8 cellular contexts compared by ENCODE assay signal in genomic region chr7:7718461-7718860, GRCh38. TPM values are rescaled to one million over a fixed set of nuclear protein-coding genes. Genes with fewer than 3 reads are reported as not detected.
DNase-seq lines count a peak whose midpoint lies in the region; ATAC-seq and TF ChIP-seq lines count a peak whose summit lies in the region.

Gene RPA3, minus strand, starts transcription at chr7:7718607. Its CDS starts 78,189 bp downstream, at chr7:7640418.

- CTCF ChIA-PET in HEK293 (lab: Yijun Ruan, JAX): interaction anchor here (0.6 to 2.5 kb wide), 4 partner anchors 37 to 578 kb away, joined by 3 to 15 read pairs (median 4); no protein-coding TSS in a partner anchor
- CTCF ChIA-PET in SK-N-SH (lab: Yijun Ruan, JAX): interaction anchor here (1.2 to 2.8 kb wide), 3 partner anchors 30 to 577 kb away, joined by 3 to 12 read pairs (median 6); no protein-coding TSS in a partner anchor

- intact Hi-C loops in gastrocnemius medialis (cut with DNase I; ENCODE audit: low total_unique reads): loop anchor here (2.0 kb wide), 1 partner anchor 30 kb away; no protein-coding TSS in a partner anchor
- intact Hi-C loops in transverse colon (cut with DNase I; ENCODE audit: low total_unique reads): no loop called here
- intact Hi-C loops in head of caudate nucleus (cut with DNase I): no loop called here

- no peaks in the 10 kb centered on the region for H4K20me1 ChIP-seq in SK-N-SH (ENCODE audit: insufficient read depth)

- TF ChIP-seq RAD21 in SK-N-SH (IDR thresholded peaks at IDR 0.05; ENCODE audit: low read length): no peak

- DNase-seq in SK-N-SH (peak; percentile 35), gastrocnemius medialis (no peak), transverse colon (no peak), head of caudate nucleus (no peak)

- POLR2A ChIA-PET in HEK293 (lab: Yijun Ruan, JAX): no interaction called here
- POLR2A ChIA-PET in SK-N-SH (lab: Yijun Ruan, JAX): no interaction called here

- no peak for TF ChIP-seq POLR2A in gastroesophageal sphincter (IDR thresholded peaks at IDR 0.05)
- no peak for TF ChIP-seq POLR2A in gastrocnemius medialis (IDR thresholded peaks at IDR 0.05)
- no peak for TF ChIP-seq POLR2A in transverse colon (IDR thresholded peaks at IDR 0.05)

- 0 out of 2 replicates have a peak within 1 kb of the TSS, but pooled peaks have one; percentile 0 for H3K4me2 ChIP-seq in SK-N-SH

- TF ChIP-seq EP300 in SK-N-SH (IDR thresholded peaks at IDR 0.05; ENCODE audit: borderline replicate concordance in 1 of 2, low read depth in 1 of 2, low read length in 1 of 2) (no peak), gastroesophageal sphincter (IDR thresholded peaks at IDR 0.05) (no peak), transverse colon (IDR thresholded peaks at IDR 0.05; ENCODE audit: low read depth) (no peak)

- H3K4me3 ChIP-seq in HEK293 (ENCODE audit: low read depth, low read length): no peak within 1 kb of the TSS
- no peak within 1 kb of the TSS; a peak in 1 of 4 replicates for H3K4me3 ChIP-seq in SK-N-SH (ENCODE audit: low read depth in 2 of 2, low read length in 1 of 2)
- no peak within 1 kb of the TSS for H3K4me3 ChIP-seq in gastroesophageal sphincter
- H3K4me3 ChIP-seq in gastrocnemius medialis: no peak within 1 kb of the TSS
- H3K4me3 ChIP-seq in transverse colon: no peak within 1 kb of the TSS

- no peak for TF ChIP-seq CTCF in HEK293 (tag by site-specific recombination; IDR thresholded peaks at IDR 0.05)
- no peak for TF ChIP-seq CTCF in SK-N-SH (IDR thresholded peaks at IDR 0.05)
- TF ChIP-seq CTCF in gastroesophageal sphincter (IDR thresholded peaks at IDR 0.05): no peak
- no peak for TF ChIP-seq CTCF in gastrocnemius medialis (IDR thresholded peaks at IDR 0.05 in 4 of 5, conservative IDR thresholded peaks at IDR 0.05 in 1 of 5)
- TF ChIP-seq CTCF in transverse colon (IDR thresholded peaks at IDR 0.05): no peak

- H3F3A ChIP-seq in SK-N-SH (replicated peaks; ENCODE audit: insufficient read depth): peaks cover 5% of the 10 kb centered on the region

- in situ Hi-C loops in gastrocnemius medialis (cut with MboI; ENCODE audit: low sequenced_read_pairs in 4 of 4): no loop called here
- in situ Hi-C loops in transverse colon (cut with MboI; ENCODE audit: low pct_ligation_motif_present in 1 of 4, low pct_unique_long_range_greater_than_20kb in 1 of 4, low sequenced_read_pairs in 3 of 4): no loop called here

- 34% methylated on average over 1 of the region's 1 CpG for WGBS in SK-N-SH (ENCODE audit: low lambda C conversion rate)
- WGBS in gastroesophageal sphincter (ENCODE audit: low coverage in 1 of 2), 2 donors: 56 to 100% methylated on average over 1 of the region's 1 CpG
- 80 to 95% methylated on average over 1 of the region's 1 CpG for WGBS in transverse colon (ENCODE audit: low coverage in 1 of 2), 2 donors

- no peaks in the 10 kb centered on the region for H3K9me3 ChIP-seq in HEK293 (ENCODE audit: control insufficient read depth, insufficient read depth, low read depth, low read length)
- H3K9me3 ChIP-seq in SK-N-SH: no peaks in the 10 kb centered on the region
- no peaks in the 10 kb centered on the region for H3K9me3 ChIP-seq in gastroesophageal sphincter
- no peaks in the 10 kb centered on the region for H3K9me3 ChIP-seq in gastrocnemius medialis
- H3K9me3 ChIP-seq in transverse colon: no peaks in the 10 kb centered on the region

- H3K36me3 ChIP-seq in HEK293 (ENCODE audit: control insufficient read depth in 2 of 2, insufficient read depth in 1 of 2, low read length in 2 of 2) (no peaks in the 10 kb centered on the region), SK-N-SH (replicated peaks in 1 of 2; ENCODE audit: control insufficient read depth in 1 of 2, insufficient read depth in 2 of 2, low read length in 1 of 2) (peaks cover 0 to 2% of the 10 kb centered on the region in 2 experiments), gastroesophageal sphincter (peaks cover 0 to 7% of the 10 kb centered on the region in 2 donors), gastrocnemius medialis (no peaks in the 10 kb centered on the region), transverse colon (no peaks in the 10 kb centered on the region)

- peaks cover 14% of the 10 kb centered on the region for H3K4me1 ChIP-seq in HEK293 (ENCODE audit: control insufficient read depth, insufficient read depth, low read length)
- H3K4me1 ChIP-seq in SK-N-SH (ENCODE audit: control insufficient read depth in 1 of 2, insufficient read depth in 2 of 2, low read depth in 1 of 2, low read length in 1 of 2): peaks cover 10 to 23% of the 10 kb centered on the region in 2 experiments; a peak in 3 of 4 replicates
- no peaks in the 10 kb centered on the region for H3K4me1 ChIP-seq in gastroesophageal sphincter
- H3K4me1 ChIP-seq in gastrocnemius medialis: peaks cover 15 to 21% of the 10 kb centered on the region in 2 donors
- peaks cover 0 to 16% (median 3%) of the 10 kb centered on the region in 4 donors for H3K4me1 ChIP-seq in transverse colon

- H3K9ac ChIP-seq in SK-N-SH: no peak within 1 kb of the TSS

- H3K27ac ChIP-seq in HEK293 (ENCODE audit: extremely low read depth, low read depth, low read length) (no peak within 1 kb of the TSS), SK-N-SH (ENCODE audit: low read depth in 2 of 2, low read length in 1 of 2) (peak within 1 kb of the TSS; percentile 11 to 83; a peak in 3 of 4 replicates), gastroesophageal sphincter (no peak within 1 kb of the TSS), gastrocnemius medialis (peak within 1 kb of the TSS; percentile 53 to 79 (median 68)), transverse colon (no peak within 1 kb of the TSS)

- H2AFZ ChIP-seq in SK-N-SH (ENCODE audit: low read depth): no peak within 1 kb of the TSS

- ATAC-seq in gastroesophageal sphincter: no peak
- no peak for ATAC-seq in gastrocnemius medialis
- no peak for ATAC-seq in HG03139 (IDR thresholded peaks at IDR 0.05; ENCODE audit: unreplicated experiment)
- ATAC-seq in GM21515 (IDR thresholded peaks at IDR 0.05; ENCODE audit: unreplicated experiment): no peak

- H3K79me2 ChIP-seq in SK-N-SH (ENCODE audit: insufficient read depth): no peaks in the 10 kb centered on the region; the same call in 1 of the 2 replicates

- no peaks in the 10 kb centered on the region for H3K9me2 ChIP-seq in SK-N-SH

- no peaks in the 10 kb centered on the region for H3K27me3 ChIP-seq in SK-N-SH (ENCODE audit: insufficient read depth)
- H3K27me3 ChIP-seq in gastroesophageal sphincter: no peaks in the 10 kb centered on the region
- no peaks in the 10 kb centered on the region for H3K27me3 ChIP-seq in gastrocnemius medialis
- H3K27me3 ChIP-seq in transverse colon: no peaks in the 10 kb centered on the region

TF ChIP-seq in HEK293, 187 proteins besides CTCF, POLR2A, EP300 and RAD21 (continues in another document):
- TF ChIP-seq ZNF624 (tag by site-specific recombination; IDR thresholded peaks at IDR 0.05): no peak
- TF ChIP-seq ZNF664 (tag by site-specific recombination; IDR thresholded peaks at IDR 0.05): 0 out of 2 replicates have a peak, but pooled peaks have one; percentile 30
- TF ChIP-seq ZNF449 (tag by site-specific recombination; IDR thresholded peaks at IDR 0.05): no peak

TF ChIP-seq in SK-N-SH, 30 proteins besides CTCF, POLR2A, EP300 and RAD21 (continues in another document):
- TF ChIP-seq YY1 (IDR thresholded peaks at IDR 0.05; ENCODE audit: low read depth) (no peak), EZH2phosphoT487 (IDR thresholded peaks at IDR 0.05; ENCODE audit: borderline replicate concordance, low read depth) (no peak), TEAD4 (IDR thresholded peaks at IDR 0.05; ENCODE audit: borderline replicate concordance, insufficient read depth) (no peak), NRF1 (IDR thresholded peaks at IDR 0.05; ENCODE audit: low read depth, low read length) (no peak), ZBTB33 (IDR thresholded peaks at IDR 0.05; ENCODE audit: borderline replicate concordance, low read depth) (no peak), PBX3 (IDR thresholded peaks at IDR 0.05) (no peak)

RNA-seq across cellular contexts. Expression of gene RPA3, which starts in this region (rescaled TPM):
- 31.3 and 39.0 TPM in 2 replicates for polyA plus RNA-seq in SK-N-SH (2012; rRNA removed)
- polyA plus RNA-seq in SK-N-SH (2012; cell fraction: cytosol; rRNA removed): 50.5 and 67.6 TPM in 2 replicates
- 13.2 and 15.5 TPM in 2 replicates for polyA plus RNA-seq in SK-N-SH (2012; cell fraction: nucleus; rRNA removed)
- total RNA-seq in gastroesophageal sphincter (10 to 100 TPM; 10.6 to 21.0 (median 14.1) TPM), gastrocnemius medialis (10 to 100 TPM in 3 of 4 donors, 1 to 10 TPM in 1; 4.7 to 14.3 (median 12.5) TPM), transverse colon (10 to 100 TPM in 2 of 4 donors, 1 to 10 TPM in 2; 1.4 to 24.6 (median 7.6) TPM)

Comparison
In these comparisons a context has a peak if more than half of its experiments do, and no peak if none do; other contexts are left out.
1. H3K27ac ChIP-seq: peak in SK-N-SH (2 of 2) and gastrocnemius medialis (4 of 4); none in HEK293 (single experiment), gastroesophageal sphincter (0 of 4) and transverse colon (0 of 4).